In genomic region chr7:132117181-132117580, GRCh38 we compare ENCODE assay signal across 12 cellular contexts.
DNase-seq lines count a peak whose midpoint lies in the region; ATAC-seq, FAIRE-seq and TF ChIP-seq lines count a peak whose summit lies in the region.
"Had no signal": no experiment of that assay in that cellular context is flagged by ENCODE, and none has a peak within 500 bp of the region (broad histone marks: within the 10 kb centered on the region; RNA-seq: fewer than 3 reads in every experiment).

No MANE protein-coding gene starts in this region.

- H3K27ac ChIP-seq in breast epithelium: no peak overlapping the region
- H3K27ac ChIP-seq: thyroid gland had no signal

- FAIRE-seq in urothelium cell line (lab: Jason Lieb, UNC): no peak

- H3K36me3 ChIP-seq in breast epithelium: no peaks in the 10 kb centered on the region
- H3K36me3 ChIP-seq: thyroid gland had no signal

- H3K4me3 Mint-ChIP-seq in MCF 10A (ENCODE audit: unreplicated experiment): no peak overlapping the region
- H3K4me3 Mint-ChIP-seq: central memory CD8-positive, alpha-beta T cell had no signal

- no TSS peak for BruUV-seq in MCF 10A (replicated peaks; lab: Mats Ljungman, UMichigan)

- H3K27me3 ChIP-seq in breast epithelium: no peaks in the 10 kb centered on the region
- H3K27me3 ChIP-seq: thyroid gland had no signal

- H3K36me3 Mint-ChIP-seq in MCF 10A (ENCODE audit: insufficient read depth, unreplicated experiment): no peaks in the 10 kb centered on the region

- no peaks in the 10 kb centered on the region for H3K9me3 Mint-ChIP-seq in MCF 10A (ENCODE audit: unreplicated experiment)
- H3K9me3 Mint-ChIP-seq: central memory CD8-positive, alpha-beta T cell had no signal

- H3K4me1 ChIP-seq in breast epithelium: no peaks in the 10 kb centered on the region
- H3K4me1 ChIP-seq: thyroid gland had no signal

- H3K27ac Mint-ChIP-seq in MCF 10A (ENCODE audit: low read depth, unreplicated experiment): no peak overlapping the region

- no peak for TF ChIP-seq POLR2A in breast epithelium (IDR thresholded peaks at IDR 0.05)

- no peaks in the 10 kb centered on the region for H3K27me3 Mint-ChIP-seq in MCF 10A (ENCODE audit: insufficient read depth, unreplicated experiment)

- no peak for TF ChIP-seq CTCF in MCF 10A (IDR thresholded peaks at IDR 0.05; ENCODE audit: unreplicated experiment)
- TF ChIP-seq CTCF in breast epithelium (IDR thresholded peaks at IDR 0.05): no peak
- TF ChIP-seq CTCF in fibroblast of pulmonary artery (IDR thresholded peaks at IDR 0.05; ENCODE audit: low read length, missing control alignments): no peak

- H3K4me3 ChIP-seq in breast epithelium: no peak overlapping the region
- H3K4me3 ChIP-seq in fibroblast of pulmonary artery (replicated peaks; ENCODE audit: low read depth, low read length): no peak overlapping the region
- H3K4me3 ChIP-seq: thyroid gland had no signal

- no peaks in the 10 kb centered on the region for H3K9me3 ChIP-seq in breast epithelium
- H3K9me3 ChIP-seq: thyroid gland had no signal

- POLR2A ChIA-PET in MCF 10A (lab: Yijun Ruan, JAX): no interaction called here

- H3K4me1 Mint-ChIP-seq in MCF 10A (ENCODE audit: insufficient read depth, unreplicated experiment): peaks cover 10% of the 10 kb centered on the region
- H3K4me1 Mint-ChIP-seq: central memory CD8-positive, alpha-beta T cell had no signal

- intact Hi-C loops in MCF 10A (cut with micrococcal nuclease): no loop called here
- intact Hi-C loops in breast epithelium (cut with DNase I; ENCODE audit: low total_unique reads): no loop called here

- peak; percentile 44 for DNase-seq in MCF 10A (ENCODE audit: unreplicated experiment)
- DNase-seq in breast epithelium (ENCODE audit: low spot score in 2 of 2): no peak
- DNase-seq in fibroblast of pulmonary artery (ENCODE audit: low read depth): peak; percentile 17
- peak; percentile 44 for DNase-seq in urothelium cell line (ENCODE audit: low spot score)
- DNase-seq in stimulated activated CD4-positive, alpha-beta T cell treated with anti-CD3 and anti-CD28 coated beads, Interleukin-4, amount 100 ng/mL, for 1 hour: no peak
- DNase-seq in activated CD4-positive, alpha-beta T cell treated with anti-CD3 and anti-CD28 coated beads for 1 hour: no peak
- DNase-seq in NCI-H146 (lab: John Stamatoyannopoulos, UW): no peak
- DNase-seq: erythroblast, NCI-H2029 treated with DMSO at 0.1 percent for 48 hours, thyroid gland had no signal

- CTCF ChIA-PET in MCF 10A (lab: Yijun Ruan, JAX): no interaction called here

- ATAC-seq in SK-N-SH treated with all-trans-retinoic acid at 6 μM for 48 hours: peak; percentile 79

TF ChIP-seq in SK-N-SH treated with all-trans-retinoic acid at 6 μM for 48 hours, 23 proteins besides CTCF, POLR2A, EP300 and RAD21:
- TF ChIP-seq CREB5 (CRISPR knock-in tag; IDR thresholded peaks at IDR 0.05; ENCODE audit: low read depth) (no peak), GLIS3 (CRISPR knock-in tag; IDR thresholded peaks at IDR 0.05) (no peak), OSR1 (CRISPR knock-in tag; IDR thresholded peaks at IDR 0.05) (no peak), ARNTL (CRISPR knock-in tag; IDR thresholded peaks at IDR 0.05; ENCODE audit: borderline replicate concordance, low read depth) (no peak), ZFP3 (CRISPR knock-in tag; IDR thresholded peaks at IDR 0.05) (no peak), TSHZ2 (CRISPR knock-in tag; IDR thresholded peaks at IDR 0.05) (no peak), ZNF8 (CRISPR knock-in tag; IDR thresholded peaks at IDR 0.05) (no peak), ZNF70 (CRISPR knock-in tag; IDR thresholded peaks at IDR 0.05) (no peak), BACH2 (CRISPR knock-in tag; IDR thresholded peaks at IDR 0.05; ENCODE audit: borderline replicate concordance) (no peak)

Comparison
In these comparisons a context has a peak if more than half of its experiments do, and no peak if none do; other contexts are left out.
1. DNase-seq: peak in MCF 10A (single experiment), fibroblast of pulmonary artery (single experiment) and urothelium cell line (single experiment); none in breast epithelium (0 of 2), stimulated activated CD4-positive, alpha-beta T cell treated with anti-CD3 and anti-CD28 coated beads, Interleukin-4, amount 100 ng/mL, for 1 hour (single experiment), activated CD4-positive, alpha-beta T cell treated with anti-CD3 and anti-CD28 coated beads for 1 hour (single experiment) and NCI-H146 (single experiment).